Comparison of ENCODE assay signal across 1 cellular context in genomic region chr21:44483288-44484237, GRCh38.
A peak's percentile ranks its signal among the peaks of the same experiment; 100 is the strongest.
TF ChIP-seq lines count a peak whose summit lies in the region.

No MANE protein-coding gene starts in this region.

TF ChIP-seq in HepG2, 621 proteins besides CTCF, POLR2A, EP300 and RAD21 (continued from another document and continues in another):
- TF ChIP-seq ZNF503 (CRISPR knock-in tag; IDR thresholded peaks at IDR 0.05) (no peak; the same call in 1 of the 2 replicates), ZFP37 (CRISPR knock-in tag; IDR thresholded peaks at IDR 0.05; ENCODE audit: borderline replicate concordance) (no peak), ZNF674 (CRISPR knock-in tag; IDR thresholded peaks at IDR 0.05; ENCODE audit: low read depth) (0 out of 2 replicates have a peak, but pooled peaks have one; percentile 37), MEF2D (CRISPR knock-in tag; IDR thresholded peaks at IDR 0.05) (peak; percentile 43; the same call in 1 of the 2 replicates), SOX13 (IDR thresholded peaks at IDR 0.05) (no peak), SOX13 (CRISPR knock-in tag; conservative IDR thresholded peaks at IDR 0.05 in 1 of 2, IDR thresholded peaks at IDR 0.05 in 1 of 2) (no peak), ZBTB7A (CRISPR knock-in tag; IDR thresholded peaks at IDR 0.05) (0 out of 2 replicates have a peak, but pooled peaks have one; percentile 50), STAT5B (CRISPR knock-in tag; IDR thresholded peaks at IDR 0.05) (no peak), TCF7L2 (IDR thresholded peaks at IDR 0.05; ENCODE audit: low read depth, low read length) (no peak), ZNF616 (CRISPR knock-in tag; IDR thresholded peaks at IDR 0.05; ENCODE audit: low read depth) (0 out of 2 replicates have a peak, but pooled peaks have one; percentile 28), TARDBP (CRISPR knock-in tag; IDR thresholded peaks at IDR 0.05) (0 out of 2 replicates have a peak, but pooled peaks have one; percentile 3), ZMYM4 (CRISPR knock-in tag; IDR thresholded peaks at IDR 0.05) (peak; percentile 26; the same call in 1 of the 2 replicates), PREB (CRISPR knock-in tag; IDR thresholded peaks at IDR 0.05) (no peak), YEATS4 (CRISPR knock-in tag; IDR thresholded peaks at IDR 0.05; ENCODE audit: borderline replicate concordance) (no peak; the same call in 1 of the 2 replicates), RCOR2 (CRISPR knock-in tag; IDR thresholded peaks at IDR 0.05) (no peak), NFIC (IDR thresholded peaks at IDR 0.05; ENCODE audit: low read length) (no peak), RFX1 (IDR thresholded peaks at IDR 0.05) (no peak), KAT7 (CRISPR knock-in tag; IDR thresholded peaks at IDR 0.05; ENCODE audit: borderline replicate concordance) (peak; percentile 39), ZNF264 (CRISPR knock-in tag; IDR thresholded peaks at IDR 0.05) (no peak), ZNF335 (CRISPR knock-in tag; IDR thresholded peaks at IDR 0.05) (peak; percentile 29; the same call in 1 of the 2 replicates), ARNT (IDR thresholded peaks at IDR 0.05) (no peak), ZSCAN21 (CRISPR knock-in tag; IDR thresholded peaks at IDR 0.05; ENCODE audit: borderline replicate concordance) (0 out of 2 replicates have a peak, but pooled peaks have one; percentile 32), MTA1 (CRISPR knock-in tag; IDR thresholded peaks at IDR 0.05; ENCODE audit: borderline replicate concordance) (no peak), GATAD1 (CRISPR knock-in tag; IDR thresholded peaks at IDR 0.05) (no peak), SAFB2 (CRISPR knock-in tag; IDR thresholded peaks at IDR 0.05; ENCODE audit: borderline replicate concordance, low read depth) (0 out of 2 replicates have a peak, but pooled peaks have one; percentile 54), RFX5 (IDR thresholded peaks at IDR 0.05; ENCODE audit: low read depth, low read length) (no peak), GFI1 (CRISPR knock-in tag; IDR thresholded peaks at IDR 0.05; ENCODE audit: borderline replicate concordance) (0 out of 2 replicates have a peak, but pooled peaks have one; percentile 15), IRX3 (CRISPR knock-in tag; IDR thresholded peaks at IDR 0.05; ENCODE audit: borderline replicate concordance, low read depth) (no peak), NPAS2 (CRISPR knock-in tag; IDR thresholded peaks at IDR 0.05; ENCODE audit: borderline replicate concordance) (no peak), HNRNPH1 (optimal IDR thresholded peaks at IDR 0.05; ENCODE audit: low read depth, low read length) (peak; percentile 29), ZBTB39 (CRISPR knock-in tag; IDR thresholded peaks at IDR 0.05) (no peak), CAMTA2 (CRISPR knock-in tag; IDR thresholded peaks at IDR 0.05; ENCODE audit: borderline replicate concordance) (no peak), KAT8 (CRISPR knock-in tag; IDR thresholded peaks at IDR 0.05) (no peak), NR2F2 (IDR thresholded peaks at IDR 0.05; ENCODE audit: borderline replicate concordance, low read depth) (no peak)
- TF ChIP-seq, protein P1, sequence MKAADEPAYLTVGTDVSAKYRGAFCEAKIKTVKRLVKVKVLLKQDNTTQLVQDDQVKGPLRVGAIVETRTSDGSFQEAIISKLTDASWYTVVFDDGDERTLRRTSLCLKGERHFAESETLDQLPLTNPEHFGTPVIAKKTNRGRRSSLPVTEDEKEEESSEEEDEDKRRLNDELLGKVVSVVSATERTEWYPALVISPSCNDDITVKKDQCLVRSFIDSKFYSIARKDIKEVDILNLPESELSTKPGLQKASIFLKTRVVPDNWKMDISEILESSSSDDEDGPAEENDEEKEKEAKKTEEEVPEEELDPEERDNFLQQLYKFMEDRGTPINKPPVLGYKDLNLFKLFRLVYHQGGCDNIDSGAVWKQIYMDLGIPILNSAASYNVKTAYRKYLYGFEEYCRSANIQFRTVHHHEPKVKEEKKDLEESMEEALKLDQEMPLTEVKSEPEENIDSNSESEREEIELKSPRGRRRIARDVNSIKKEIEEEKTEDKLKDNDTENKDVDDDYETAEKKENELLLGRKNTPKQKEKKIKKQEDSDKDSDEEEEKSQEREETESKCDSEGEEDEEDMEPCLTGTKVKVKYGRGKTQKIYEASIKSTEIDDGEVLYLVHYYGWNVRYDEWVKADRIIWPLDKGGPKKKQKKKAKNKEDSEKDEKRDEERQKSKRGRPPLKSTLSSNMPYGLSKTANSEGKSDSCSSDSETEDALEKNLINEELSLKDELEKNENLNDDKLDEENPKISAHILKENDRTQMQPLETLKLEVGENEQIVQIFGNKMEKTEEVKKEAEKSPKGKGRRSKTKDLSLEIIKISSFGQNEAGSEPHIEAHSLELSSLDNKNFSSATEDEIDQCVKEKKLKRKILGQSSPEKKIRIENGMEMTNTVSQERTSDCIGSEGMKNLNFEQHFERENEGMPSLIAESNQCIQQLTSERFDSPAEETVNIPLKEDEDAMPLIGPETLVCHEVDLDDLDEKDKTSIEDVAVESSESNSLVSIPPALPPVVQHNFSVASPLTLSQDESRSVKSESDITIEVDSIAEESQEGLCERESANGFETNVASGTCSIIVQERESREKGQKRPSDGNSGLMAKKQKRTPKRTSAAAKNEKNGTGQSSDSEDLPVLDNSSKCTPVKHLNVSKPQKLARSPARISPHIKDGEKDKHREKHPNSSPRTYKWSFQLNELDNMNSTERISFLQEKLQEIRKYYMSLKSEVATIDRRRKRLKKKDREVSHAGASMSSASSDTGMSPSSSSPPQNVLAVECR (CRISPR knock-in tag; IDR thresholded peaks at IDR 0.05; ENCODE audit: borderline replicate concordance) = no peak
- TF ChIP-seq, protein P2, sequence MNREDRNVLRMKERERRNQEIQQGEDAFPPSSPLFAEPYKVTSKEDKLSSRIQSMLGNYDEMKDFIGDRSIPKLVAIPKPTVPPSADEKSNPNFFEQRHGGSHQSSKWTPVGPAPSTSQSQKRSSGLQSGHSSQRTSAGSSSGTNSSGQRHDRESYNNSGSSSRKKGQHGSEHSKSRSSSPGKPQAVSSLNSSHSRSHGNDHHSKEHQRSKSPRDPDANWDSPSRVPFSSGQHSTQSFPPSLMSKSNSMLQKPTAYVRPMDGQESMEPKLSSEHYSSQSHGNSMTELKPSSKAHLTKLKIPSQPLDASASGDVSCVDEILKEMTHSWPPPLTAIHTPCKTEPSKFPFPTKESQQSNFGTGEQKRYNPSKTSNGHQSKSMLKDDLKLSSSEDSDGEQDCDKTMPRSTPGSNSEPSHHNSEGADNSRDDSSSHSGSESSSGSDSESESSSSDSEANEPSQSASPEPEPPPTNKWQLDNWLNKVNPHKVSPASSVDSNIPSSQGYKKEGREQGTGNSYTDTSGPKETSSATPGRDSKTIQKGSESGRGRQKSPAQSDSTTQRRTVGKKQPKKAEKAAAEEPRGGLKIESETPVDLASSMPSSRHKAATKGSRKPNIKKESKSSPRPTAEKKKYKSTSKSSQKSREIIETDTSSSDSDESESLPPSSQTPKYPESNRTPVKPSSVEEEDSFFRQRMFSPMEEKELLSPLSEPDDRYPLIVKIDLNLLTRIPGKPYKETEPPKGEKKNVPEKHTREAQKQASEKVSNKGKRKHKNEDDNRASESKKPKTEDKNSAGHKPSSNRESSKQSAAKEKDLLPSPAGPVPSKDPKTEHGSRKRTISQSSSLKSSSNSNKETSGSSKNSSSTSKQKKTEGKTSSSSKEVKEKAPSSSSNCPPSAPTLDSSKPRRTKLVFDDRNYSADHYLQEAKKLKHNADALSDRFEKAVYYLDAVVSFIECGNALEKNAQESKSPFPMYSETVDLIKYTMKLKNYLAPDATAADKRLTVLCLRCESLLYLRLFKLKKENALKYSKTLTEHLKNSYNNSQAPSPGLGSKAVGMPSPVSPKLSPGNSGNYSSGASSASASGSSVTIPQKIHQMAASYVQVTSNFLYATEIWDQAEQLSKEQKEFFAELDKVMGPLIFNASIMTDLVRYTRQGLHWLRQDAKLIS (CRISPR knock-in tag; IDR thresholded peaks at IDR 0.05) = peak; percentile 7; the same call in 1 of the 2 replicates
- TF ChIP-seq, protein P3, sequence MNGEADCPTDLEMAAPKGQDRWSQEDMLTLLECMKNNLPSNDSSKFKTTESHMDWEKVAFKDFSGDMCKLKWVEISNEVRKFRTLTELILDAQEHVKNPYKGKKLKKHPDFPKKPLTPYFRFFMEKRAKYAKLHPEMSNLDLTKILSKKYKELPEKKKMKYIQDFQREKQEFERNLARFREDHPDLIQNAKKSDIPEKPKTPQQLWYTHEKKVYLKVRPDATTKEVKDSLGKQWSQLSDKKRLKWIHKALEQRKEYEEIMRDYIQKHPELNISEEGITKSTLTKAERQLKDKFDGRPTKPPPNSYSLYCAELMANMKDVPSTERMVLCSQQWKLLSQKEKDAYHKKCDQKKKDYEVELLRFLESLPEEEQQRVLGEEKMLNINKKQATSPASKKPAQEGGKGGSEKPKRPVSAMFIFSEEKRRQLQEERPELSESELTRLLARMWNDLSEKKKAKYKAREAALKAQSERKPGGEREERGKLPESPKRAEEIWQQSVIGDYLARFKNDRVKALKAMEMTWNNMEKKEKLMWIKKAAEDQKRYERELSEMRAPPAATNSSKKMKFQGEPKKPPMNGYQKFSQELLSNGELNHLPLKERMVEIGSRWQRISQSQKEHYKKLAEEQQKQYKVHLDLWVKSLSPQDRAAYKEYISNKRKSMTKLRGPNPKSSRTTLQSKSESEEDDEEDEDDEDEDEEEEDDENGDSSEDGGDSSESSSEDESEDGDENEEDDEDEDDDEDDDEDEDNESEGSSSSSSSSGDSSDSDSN (CRISPR knock-in tag; IDR thresholded peaks at IDR 0.05) = peak; percentile 42
- TF ChIP-seq, protein P4, sequence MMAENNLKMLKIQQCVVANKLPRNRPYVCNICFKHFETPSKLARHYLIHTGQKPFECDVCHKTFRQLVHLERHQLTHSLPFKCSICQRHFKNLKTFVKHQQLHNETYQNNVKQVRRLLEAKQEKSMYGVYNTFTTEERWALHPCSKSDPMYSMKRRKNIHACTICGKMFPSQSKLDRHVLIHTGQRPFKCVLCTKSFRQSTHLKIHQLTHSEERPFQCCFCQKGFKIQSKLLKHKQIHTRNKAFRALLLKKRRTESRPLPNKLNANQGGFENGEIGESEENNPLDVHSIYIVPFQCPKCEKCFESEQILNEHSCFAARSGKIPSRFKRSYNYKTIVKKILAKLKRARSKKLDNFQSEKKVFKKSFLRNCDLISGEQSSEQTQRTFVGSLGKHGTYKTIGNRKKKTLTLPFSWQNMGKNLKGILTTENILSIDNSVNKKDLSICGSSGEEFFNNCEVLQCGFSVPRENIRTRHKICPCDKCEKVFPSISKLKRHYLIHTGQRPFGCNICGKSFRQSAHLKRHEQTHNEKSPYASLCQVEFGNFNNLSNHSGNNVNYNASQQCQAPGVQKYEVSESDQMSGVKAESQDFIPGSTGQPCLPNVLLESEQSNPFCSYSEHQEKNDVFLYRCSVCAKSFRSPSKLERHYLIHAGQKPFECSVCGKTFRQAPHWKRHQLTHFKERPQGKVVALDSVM (CRISPR knock-in tag; IDR thresholded peaks at IDR 0.05) = peak; percentile 10; the same call in 1 of the 2 replicates
